In genomic region chr6:53919881-53920360, GRCh38 we compare ENCODE assay signal across 21 cellular contexts.
"Had no signal": no experiment of that assay in that cellular context is flagged by ENCODE, and none has a peak within 500 bp of the region (broad histone marks: within the 10 kb centered on the region; RNA-seq: fewer than 3 reads in every experiment).

No MANE protein-coding gene starts in this region.

- H3K27ac Mint-ChIP-seq: natural killer cell treated with Interleukin-12 subunit alpha and Interleukin-12 subunit beta and Interleukin-15 and Interleukin-18, amount 100 ng/mL, for 72 hours; stimulated activated effector memory CD8-positive, alpha-beta T cell treated with anti-CD3 and anti-CD28 coated beads, Interleukin-12 subunit alpha, Interleukin-12 subunit beta, amount 100 ng/mL, for 72 hours had no signal

- H3K9me3 ChIP-seq: lower lobe of right lung, mucosa of descending colon, psoas muscle, sigmoid colon, testis, tibial artery, upper lobe of right lung, uterus had no signal

- ATAC-seq: left ventricle myocardium superior; lower lobe of right lung; mucosa of descending colon; natural killer cell treated with Interleukin-12 subunit alpha and Interleukin-12 subunit beta and Interleukin-15 and Interleukin-18, amount 100 ng/mL, for 72 hours; psoas muscle; right cardiac atrium; stimulated activated effector memory CD8-positive, alpha-beta T cell treated with anti-CD3 and anti-CD28 coated beads, Interleukin-12 subunit alpha, Interleukin-12 subunit beta, amount 100 ng/mL, for 72 hours; upper lobe of right lung had no signal

- H3K27me3 ChIP-seq: dorsolateral prefrontal cortex, sigmoid colon, testis, tibial artery, upper lobe of right lung, uterus had no signal

- H3K27me3 Mint-ChIP-seq: naive B cell; natural killer cell treated with Interleukin-12 subunit alpha and Interleukin-12 subunit beta and Interleukin-15 and Interleukin-18, amount 100 ng/mL, for 72 hours had no signal

- H3K4me1 ChIP-seq: lower lobe of right lung, psoas muscle, sigmoid colon, testis, upper lobe of right lung, uterus had no signal

- H3K9me3 Mint-ChIP-seq: naive B cell; natural killer cell treated with Interleukin-12 subunit alpha and Interleukin-12 subunit beta and Interleukin-15 and Interleukin-18, amount 100 ng/mL, for 72 hours; stimulated activated effector memory CD8-positive, alpha-beta T cell treated with anti-CD3 and anti-CD28 coated beads, Interleukin-12 subunit alpha, Interleukin-12 subunit beta, amount 100 ng/mL, for 72 hours had no signal

- H3K36me3 ChIP-seq: lower lobe of right lung, upper lobe of right lung, uterus had no signal

- H3K4me1 Mint-ChIP-seq: naive B cell; stimulated activated effector memory CD8-positive, alpha-beta T cell treated with anti-CD3 and anti-CD28 coated beads, Interleukin-12 subunit alpha, Interleukin-12 subunit beta, amount 100 ng/mL, for 72 hours had no signal

- H3K4me3 ChIP-seq: dorsolateral prefrontal cortex, lower lobe of right lung, mucosa of descending colon, psoas muscle, sigmoid colon, testis, tibial artery, upper lobe of right lung, uterus had no signal

- DNase-seq: dorsolateral prefrontal cortex; effector CD4-positive, alpha-beta T cell; head of caudate nucleus; left ventricle myocardium superior; lower lobe of right lung; mucosa of descending colon; naive B cell; nucleus accumbens; psoas muscle; right cardiac atrium; sigmoid colon; stimulated activated CD4-positive, alpha-beta T cell treated with anti-CD3 and anti-CD28 coated beads, Interleukin-2, amount 100 ng/mL, for 24 hours; stimulated activated CD4-positive, alpha-beta T cell treated with anti-CD3 and anti-CD28 coated beads, Interleukin-4, amount 100 ng/mL, for 24 hours; stimulated activated naive CD4-positive, alpha-beta T cell treated with Interleukin-2 at 50 U/mL for 16 hours; substantia nigra; testis; tibial artery; upper lobe of right lung; uterus had no signal

- H3K4me3 Mint-ChIP-seq: naive B cell; natural killer cell treated with Interleukin-12 subunit alpha and Interleukin-12 subunit beta and Interleukin-15 and Interleukin-18, amount 100 ng/mL, for 72 hours; stimulated activated effector memory CD8-positive, alpha-beta T cell treated with anti-CD3 and anti-CD28 coated beads, Interleukin-12 subunit alpha, Interleukin-12 subunit beta, amount 100 ng/mL, for 72 hours had no signal
